ENCODE assay signal across 14 cellular contexts in genomic region chr16:4089811-4090293, GRCh38. TPM values are rescaled to one million over a fixed set of nuclear protein-coding genes. Genes with fewer than 3 reads are reported as not detected.
DNase-seq lines count a peak whose midpoint lies in the region; ATAC-seq and TF ChIP-seq lines count a peak whose summit lies in the region.
"Had no signal": no experiment of that assay in that cellular context is flagged by ENCODE, and none has a peak within 500 bp of the region (broad histone marks: within the 10 kb centered on the region; RNA-seq: fewer than 3 reads in every experiment).

No MANE protein-coding gene starts in this region.

- H3K9ac ChIP-seq in GM23248: peak overlapping the region; percentile 60

- no peaks in the 10 kb centered on the region for H3K36me3 Mint-ChIP-seq in activated CD4-positive, alpha-beta memory T cell treated with anti-CD3 and anti-CD28 coated beads, Interleukin-2, amount 10 ng/mL, durations not matched to agents 7 days and 5 days (ENCODE audit: low read depth)

- H3K79me2 ChIP-seq in GM23248 (ENCODE audit: insufficient read depth): peaks cover 31% of the 10 kb centered on the region
- H3K79me2 ChIP-seq in osteoblast (ENCODE audit: insufficient read depth, low read length): peaks cover 19% of the 10 kb centered on the region

- intact Hi-C loops in ascending aorta (cut with DNase I): loop anchor here (2.0 to 5.0 kb wide), 2 partner anchors 37 to 138 kb away; no protein-coding TSS in a partner anchor
- intact Hi-C loops in left colon (cut with DNase I, micrococcal nuclease): no loop called here
- intact Hi-C loops in posterior vena cava (cut with DNase I): no loop called here

- no peak overlapping the region for H3K4me3 ChIP-seq in GM23248
- peak overlapping the region in 1 of 2 donors; percentile 46 for H3K4me3 ChIP-seq in ascending aorta
- no peak overlapping the region for H3K4me3 ChIP-seq in osteoblast (ENCODE audit: insufficient read depth, low read length)

- WGBS in GM23248 (ENCODE audit: low coverage in 1 of 2, low lambda C conversion rate in 2 of 2, missing lambda C conversion rate in 2 of 2), 2 experiments: 60% methylated on average over 7 of the region's 7 CpGs

- in situ Hi-C loops in GM23248 (cut with MboI): no loop called here

- POLR2A ChIA-PET in activated CD4-positive, alpha-beta memory T cell treated with anti-CD3 and anti-CD28 coated beads, Interleukin-2, amount 10 ng/mL, durations not matched to agents 7 days and 5 days (lab: Charles Lee): no interaction called here

- H4K20me1 ChIP-seq in GM23248 (ENCODE audit: insufficient read depth) (no peaks in the 10 kb centered on the region), osteoblast (ENCODE audit: insufficient read depth, low read length) (peaks cover 9% of the 10 kb centered on the region)

- CTCF ChIA-PET in activated CD4-positive, alpha-beta memory T cell treated with anti-CD3 and anti-CD28 coated beads, Interleukin-2, amount 10 ng/mL, durations not matched to agents 7 days and 5 days (lab: Charles Lee): no interaction called here

- H3K4me2 ChIP-seq in GM23248 (ENCODE audit: unreplicated experiment) (no peak overlapping the region), osteoblast (ENCODE audit: insufficient read depth, low read length) (no peak overlapping the region)

- H2AFZ ChIP-seq in GM23248: peak overlapping the region; percentile 50
- H2AFZ ChIP-seq in osteoblast (ENCODE audit: low read length): no peak overlapping the region

- H3K9me2 ChIP-seq in GM23248 (ENCODE audit: insufficient read depth): no peaks in the 10 kb centered on the region

- H3K4me1 Mint-ChIP-seq in activated CD4-positive, alpha-beta memory T cell treated with anti-CD3 and anti-CD28 coated beads, Interleukin-2, amount 10 ng/mL, durations not matched to agents 7 days and 5 days: peaks cover 6% of the 10 kb centered on the region

- peaks cover 8% of the 10 kb centered on the region; the same call in 1 of the 2 replicates for H3F3A ChIP-seq in GM23248 (ENCODE audit: insufficient read depth)

- H3K27ac ChIP-seq in GM23248 (no peak overlapping the region), ascending aorta (peak overlapping the region; percentile 69 to 90), osteoblast (ENCODE audit: low read depth, low read length) (no peak overlapping the region)

- TF ChIP-seq CTCF in ascending aorta (IDR thresholded peaks at IDR 0.05) (no peak), osteoblast (IDR thresholded peaks at IDR 0.05; ENCODE audit: extremely low read depth, low read depth, low read length) (no peak)

- no peaks in the 10 kb centered on the region for H3K9me3 Mint-ChIP-seq in activated CD4-positive, alpha-beta memory T cell treated with anti-CD3 and anti-CD28 coated beads, Interleukin-2, amount 10 ng/mL, durations not matched to agents 7 days and 5 days
- H3K9me3 Mint-ChIP-seq: activated naive CD4-positive, alpha-beta T cell treated with anti-CD3 and anti-CD28 coated beads for 36 hours; central memory CD8-positive, alpha-beta T cell had no signal

- no peak overlapping the region for H3K4me3 Mint-ChIP-seq in activated CD4-positive, alpha-beta memory T cell treated with anti-CD3 and anti-CD28 coated beads, Interleukin-2, amount 10 ng/mL, durations not matched to agents 7 days and 5 days
- H3K4me3 Mint-ChIP-seq: activated naive CD4-positive, alpha-beta T cell treated with anti-CD3 and anti-CD28 coated beads for 36 hours; central memory CD8-positive, alpha-beta T cell had no signal

- no peaks in the 10 kb centered on the region for H3K27me3 Mint-ChIP-seq in activated CD4-positive, alpha-beta memory T cell treated with anti-CD3 and anti-CD28 coated beads, Interleukin-2, amount 10 ng/mL, durations not matched to agents 7 days and 5 days
- H3K27me3 Mint-ChIP-seq: central memory CD8-positive, alpha-beta T cell had no signal

- ATAC-seq in left colon: peak; percentile 85

- H3K9me3 ChIP-seq in GM23248 (ENCODE audit: low read depth) (no peaks in the 10 kb centered on the region), ascending aorta (no peaks in the 10 kb centered on the region), osteoblast (ENCODE audit: low read depth, low read length) (no peaks in the 10 kb centered on the region)

- H3K27me3 ChIP-seq in GM23248 (replicated peaks; ENCODE audit: insufficient read depth) (no peaks in the 10 kb centered on the region), ascending aorta (no peaks in the 10 kb centered on the region), osteoblast (ENCODE audit: insufficient read depth, low read length) (no peaks in the 10 kb centered on the region)

- H3K36me3 ChIP-seq in GM23248 (ENCODE audit: low read depth) (no peaks in the 10 kb centered on the region), ascending aorta (no peaks in the 10 kb centered on the region), osteoblast (ENCODE audit: insufficient read depth, low read length) (no peaks in the 10 kb centered on the region)

- DNase-seq in GM23248: no peak
- DNase-seq in ascending aorta (ENCODE audit: low spot score in 2 of 2): no peak
- peak; percentile 36 to 47 for DNase-seq in left colon
- DNase-seq in posterior vena cava (ENCODE audit: low spot score): peak; percentile 52
- no peak for DNase-seq in NCI-H2081 (lab: John Stamatoyannopoulos, UW)
- DNase-seq in activated CD4-positive, alpha-beta memory T cell treated with anti-CD3 and anti-CD28 coated beads, Interleukin-2, amount 10 ng/mL, durations not matched to agents 7 days and 5 days: no peak
- no peak for DNase-seq in osteoblast (ENCODE audit: insufficient read length, low spot score, missing footprints)
- DNase-seq in T1000 (lab: John Stamatoyannopoulos, UW): no peak
- DNase-seq: activated naive CD4-positive, alpha-beta T cell treated with anti-CD3 and anti-CD28 coated beads for 36 hours; GOT3; NCI-H526 treated with DMSO at 0.1 percent for 48 hours; SHP77; stimulated activated CD4-positive, alpha-beta T cell treated with anti-CD3 and anti-CD28 coated beads, Interleukin-1b, Interleukin-23, amount 100 ng/mL, for 48 hours had no signal

- peaks cover 19% of the 10 kb centered on the region for H3K4me1 ChIP-seq in GM23248 (ENCODE audit: insufficient read depth)
- H3K4me1 ChIP-seq in ascending aorta: peaks cover 19 to 51% of the 10 kb centered on the region in 2 donors
- peaks cover 5% of the 10 kb centered on the region for H3K4me1 ChIP-seq in osteoblast (ENCODE audit: insufficient read depth, low read length)

- H3K27ac Mint-ChIP-seq in activated CD4-positive, alpha-beta memory T cell treated with anti-CD3 and anti-CD28 coated beads, Interleukin-2, amount 10 ng/mL, durations not matched to agents 7 days and 5 days: no peak overlapping the region
- H3K27ac Mint-ChIP-seq: activated naive CD4-positive, alpha-beta T cell treated with anti-CD3 and anti-CD28 coated beads for 36 hours had no signal

RNA-seq across cellular contexts. Expression of gene ADCY9, which starts 26.4 kb away (rescaled TPM):
- total RNA-seq in GM23248 (2014; rRNA removed; shearing (Covaris generic)): 21.9 and 32.5 TPM in 2 replicates
- polyA plus RNA-seq in GM23248 (2016; fragmentation: Nextera tagmentation; extraction: Ambion mirVana): 1.9 and 2.1 TPM in 2 replicates
- 49.7 TPM for total RNA-seq in ascending aorta
- total RNA-seq in left colon: 10 to 100 TPM; 27.2 to 32.7 TPM
- total RNA-seq in posterior vena cava: 10 to 100 TPM; 20.8 to 20.9 TPM
- total RNA-seq in activated CD4-positive, alpha-beta memory T cell treated with anti-CD3 and anti-CD28 coated beads, Interleukin-2, amount 10 ng/mL, durations not matched to agents 7 days and 5 days: 1 to 10 TPM; 9.0 to 9.5 TPM
- 27.4 and 29.3 TPM in 2 replicates for total RNA-seq in osteoblast

Comparison
In these comparisons a context has a peak if more than half of its experiments do, and no peak if none do; other contexts are left out.
1. DNase-seq: peak in left colon (2 of 2) and posterior vena cava (single experiment); none in GM23248 (single experiment), ascending aorta (0 of 2), NCI-H2081 (0 of 2), activated CD4-positive, alpha-beta memory T cell treated with anti-CD3 and anti-CD28 coated beads, Interleukin-2, amount 10 ng/mL, durations not matched to agents 7 days and 5 days (single experiment), osteoblast (single experiment) and T1000 (single experiment).
2. H3K27ac ChIP-seq: peak in ascending aorta (2 of 2); none in GM23248 (single experiment) and osteoblast (single experiment).